Comparison of ENCODE assay signal across 18 cellular contexts in the genomic region with DNA sequence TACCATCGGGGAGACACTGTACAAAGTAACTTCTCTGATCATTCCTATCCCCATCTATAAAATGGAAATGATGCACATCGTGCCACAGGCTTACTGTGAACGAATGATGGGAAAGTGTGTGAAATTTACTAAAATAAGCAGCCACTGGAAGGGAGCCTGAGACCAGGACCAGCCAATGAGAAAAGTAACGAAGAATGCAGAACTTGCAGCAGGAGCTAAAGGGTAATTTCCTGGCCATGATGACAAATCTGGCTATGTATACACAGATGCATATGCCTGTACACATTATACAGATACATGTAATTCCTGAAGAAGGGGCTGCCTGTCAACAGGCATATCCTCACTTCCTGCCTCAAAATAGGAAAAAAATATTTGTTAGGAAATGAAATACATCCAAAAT. TPM values are rescaled to one million over a fixed set of nuclear protein-coding genes. Genes with fewer than 3 reads are reported as not detected.
DNase-seq lines count a peak whose midpoint lies in the region; ATAC-seq, FAIRE-seq and TF ChIP-seq lines count a peak whose summit lies in the region.
"Had no signal": no experiment of that assay in that cellular context is flagged by ENCODE, and none has a peak within 500 bp of the region (broad histone marks: within the 10 kb centered on the region; RNA-seq: fewer than 3 reads in every experiment).

No MANE protein-coding gene starts in this region.

- no peak; the same call in 1 of the 2 replicates for ATAC-seq in PC-3

- DNase-seq in PC-3 (no peak), chondrocyte (ENCODE audit: low spot score) (no peak), fibroblast of villous mesenchyme (ENCODE audit: low read depth) (peak; percentile 3), islet precursor cell (no peak), NAMALWA (ENCODE audit: low spot score) (no peak), GM12892 (ENCODE audit: insufficient read length) (no peak)
- DNase-seq: C1 segment of cervical spinal cord; Calu3; CD4-positive, alpha-beta memory T cell; COR-L47; DMS53; DMS79 treated with DMSO at 0.1 percent for 48 hours; GF-D8; H7 had no signal

- no peaks in the 10 kb centered on the region for H3K9me3 ChIP-seq in PC-3 (ENCODE audit: low read length)

- H2AFZ ChIP-seq in PC-3 (ENCODE audit: low read length) = no peak overlapping the region
- H2AFZ ChIP-seq: GM23248 had no signal

- H3K9ac ChIP-seq in PC-3 (ENCODE audit: low read length) = no peak overlapping the region
- H3K9ac ChIP-seq: GM23248 had no signal

- peaks cover 21% of the 10 kb centered on the region for H3K4me1 ChIP-seq in PC-3 (ENCODE audit: insufficient read depth, low read length)

- no peaks in the 10 kb centered on the region for H3F3A ChIP-seq in PC-3 (ENCODE audit: low read length, unreplicated experiment)

- peaks cover 3% of the 10 kb centered on the region; the same call in 1 of the 2 replicates for H3K79me2 ChIP-seq in PC-3 (ENCODE audit: low read length)

- no peak for TF ChIP-seq POLR2A in GM12892 (IDR thresholded peaks at IDR 0.05; ENCODE audit: low read depth, low read length)

- peak overlapping the region; percentile 37 for H3K27ac Mint-ChIP-seq in chondrocyte (ENCODE audit: unreplicated experiment)
- H3K27ac Mint-ChIP-seq: CD4-positive, alpha-beta memory T cell had no signal

- peak overlapping the region; percentile 28 for H3K27ac ChIP-seq in PC-3 (ENCODE audit: low read length)
- H3K27ac ChIP-seq: GM23248 had no signal

- no peaks in the 10 kb centered on the region for H3K9me2 ChIP-seq in PC-3 (replicated peaks; ENCODE audit: low read length)

- no peaks in the 10 kb centered on the region for H3K9me3 Mint-ChIP-seq in chondrocyte (ENCODE audit: low read depth)
- H3K9me3 Mint-ChIP-seq: CD4-positive, alpha-beta memory T cell had no signal

- no peaks in the 10 kb centered on the region for H3K27me3 Mint-ChIP-seq in chondrocyte (ENCODE audit: low read depth)
- H3K27me3 Mint-ChIP-seq: CD4-positive, alpha-beta memory T cell had no signal

- H3K4me3 ChIP-seq in PC-3 (ENCODE audit: low read length) (no peak overlapping the region), fibroblast of villous mesenchyme (ENCODE audit: low read depth, low read length) (no peak overlapping the region)
- H3K4me3 ChIP-seq: GM23248 had no signal

- peaks cover 4% of the 10 kb centered on the region; the same call in 1 of the 2 replicates for H4K20me1 ChIP-seq in PC-3 (ENCODE audit: low read length)

- FAIRE-seq in GM12892 (lab: Jason Lieb, UNC) = no peak
- FAIRE-seq: GM12891, GM19239, H1 had no signal

- H3K36me3 Mint-ChIP-seq in chondrocyte (ENCODE audit: low read depth) = no peaks in the 10 kb centered on the region
- H3K36me3 Mint-ChIP-seq: CD4-positive, alpha-beta memory T cell had no signal

- CTCF ChIA-PET in PC-3 (lab: Charles Lee) = interaction anchor here (0.9 kb wide), 1 partner anchor 11 kb away, joined by 3 read pairs; no protein-coding TSS in a partner anchor

- no peaks in the 10 kb centered on the region for H3K36me3 ChIP-seq in PC-3 (ENCODE audit: low read depth, low read length)

- POLR2A ChIA-PET in PC-3 (lab: Charles Lee; ENCODE audit: unreplicated experiment) = no interaction called here

- no peak overlapping the region for H3K4me2 ChIP-seq in PC-3 (ENCODE audit: low read length)

- peaks cover 21% of the 10 kb centered on the region for H3K4me1 Mint-ChIP-seq in chondrocyte (ENCODE audit: low read depth)

- no peaks in the 10 kb centered on the region for H3K27me3 ChIP-seq in PC-3 (ENCODE audit: low read length)

- no TSS peak for BruUV-seq in PC-3 (replicated peaks; lab: Mats Ljungman, UMichigan)

- H3K4me3 Mint-ChIP-seq in chondrocyte (ENCODE audit: unreplicated experiment) = no peak overlapping the region
- H3K4me3 Mint-ChIP-seq: CD4-positive, alpha-beta memory T cell had no signal

- intact Hi-C loops in PC-3 (cut with micrococcal nuclease) = loop anchor here (2.0 to 10.0 kb wide), 5 partner anchors 36 to 593 kb away; no protein-coding TSS in a partner anchor

- TF ChIP-seq CTCF in PC-3 (conservative IDR thresholded peaks at IDR 0.05; ENCODE audit: low read depth, low read length) (no peak), chondrocyte (IDR thresholded peaks at IDR 0.05) (no peak), fibroblast of villous mesenchyme (IDR thresholded peaks at IDR 0.05; ENCODE audit: insufficient read depth, low read depth, low read length) (no peak)

RNA-seq across cellular contexts. Expression of gene GMDS, which starts 47.4 kb away (rescaled TPM):
- total RNA-seq in PC-3 (2014; rRNA removed) (18.3 and 21.0 TPM in 2 replicates), chondrocyte (34.0 to 35.6 TPM (median 34.3 TPM) in 3 replicates), fibroblast of villous mesenchyme (3.9 and 6.5 TPM in 2 replicates)
- 28.1 TPM for polyA plus RNA-seq in GM12892 (2012; ENCODE audit: missing spikeins)
